ENCODE assay signal across 10 cellular contexts in genomic region chr22:41023299-41023623, GRCh38.
DNase-seq lines count a peak whose midpoint lies in the region; ATAC-seq and TF ChIP-seq lines count a peak whose summit lies in the region.
"Had no signal": no experiment of that assay in that cellular context is flagged by ENCODE, and none has a peak within 500 bp of the region (broad histone marks: within the 10 kb centered on the region; RNA-seq: fewer than 3 reads in every experiment).

No MANE protein-coding gene starts in this region.

- DNase-seq in G401 (ENCODE audit: low spot score) = peak; percentile 7
- peak; percentile 44 to 73 for DNase-seq in NCI-H524 (lab: John Stamatoyannopoulos, UW)
- peak; percentile 57 for DNase-seq in endodermal cell
- DNase-seq in progenitor cell of endocrine pancreas (ENCODE audit: low spot score, unreplicated experiment) = no peak
- DNase-seq in SIG-M5 (lab: John Stamatoyannopoulos, UW) = no peak
- DNase-seq in NCI-H146 (lab: John Stamatoyannopoulos, UW) = no peak
- DNase-seq in NCI-H748 (lab: John Stamatoyannopoulos, UW; ENCODE audit: unreplicated experiment) = no peak
- DNase-seq: activated naive CD8-positive, alpha-beta T cell treated with anti-CD3 and anti-CD28 coated beads, Interleukin-2, amount 10 ng/mL, durations not matched to agents 7 days and 5 days; NCI-H1694 treated with DMSO at 0.1 percent for 48 hours had no signal

- H3K27ac Mint-ChIP-seq in endodermal cell (peak overlapping the region; percentile 54), progenitor cell of endocrine pancreas (peak overlapping the region; percentile 99)
- H3K27ac Mint-ChIP-seq: activated naive CD8-positive, alpha-beta T cell treated with anti-CD3 and anti-CD28 coated beads, Interleukin-2, amount 10 ng/mL, durations not matched to agents 7 days and 5 days had no signal

- H3K36me3 ChIP-seq in endodermal cell (ENCODE audit: control insufficient read depth, insufficient read depth, low read length) = no peaks in the 10 kb centered on the region

- H3K4me1 Mint-ChIP-seq in endodermal cell = peaks cover 13% of the 10 kb centered on the region
- H3K4me1 Mint-ChIP-seq in progenitor cell of endocrine pancreas (ENCODE audit: low read depth) = peaks cover 10% of the 10 kb centered on the region

- H3K36me3 Mint-ChIP-seq in endodermal cell (ENCODE audit: low read depth) (peaks cover 1% of the 10 kb centered on the region), progenitor cell of endocrine pancreas (ENCODE audit: insufficient read depth) (no peaks in the 10 kb centered on the region)

- in situ Hi-C loops in G401 (cut with HindIII; ENCODE audit: low sequenced_read_pairs) = no loop called here

- no peak overlapping the region for H3K27ac ChIP-seq in endodermal cell (ENCODE audit: low read depth, low read length)

- TF ChIP-seq CTCF in endodermal cell (conservative IDR thresholded peaks at IDR 0.05) (no peak), progenitor cell of endocrine pancreas (IDR thresholded peaks at IDR 0.05; ENCODE audit: unreplicated experiment) (no peak)

- H3K27me3 Mint-ChIP-seq in endodermal cell (ENCODE audit: insufficient read depth) (no peaks in the 10 kb centered on the region), progenitor cell of endocrine pancreas (peaks cover 3% of the 10 kb centered on the region)

- WGBS in endodermal cell (ENCODE audit: insufficient coverage in 1 of 2, insufficient read length in 1 of 2), 2 experiments = 51 to 71% methylated on average over 4 to 5 of the region's 5 CpGs

- H3K9me3 Mint-ChIP-seq in endodermal cell (no peaks in the 10 kb centered on the region), progenitor cell of endocrine pancreas (ENCODE audit: low read depth) (no peaks in the 10 kb centered on the region)
- H3K9me3 Mint-ChIP-seq: activated naive CD8-positive, alpha-beta T cell treated with anti-CD3 and anti-CD28 coated beads, Interleukin-2, amount 10 ng/mL, durations not matched to agents 7 days and 5 days had no signal

- no peaks in the 10 kb centered on the region for H3K9me3 ChIP-seq in endodermal cell (ENCODE audit: control insufficient read depth, low read length)

- ATAC-seq in HG03095 (IDR thresholded peaks at IDR 0.05; ENCODE audit: unreplicated experiment) = no peak

- H3K27me3 ChIP-seq in endodermal cell (ENCODE audit: control insufficient read depth, insufficient read depth, low read length, poor library complexity, severe bottlenecking) = no peaks in the 10 kb centered on the region

- H3K9ac ChIP-seq in endodermal cell (ENCODE audit: extremely low read depth, low read length, poor library complexity, severe bottlenecking) = peak overlapping the region; percentile 91

- H3K4me3 ChIP-seq in endodermal cell (ENCODE audit: low read length) = peak overlapping the region; percentile 87

- peaks cover 6% of the 10 kb centered on the region for H3K4me1 ChIP-seq in endodermal cell (ENCODE audit: control insufficient read depth, insufficient read depth, low read length)

- H3K4me3 Mint-ChIP-seq in endodermal cell = peak overlapping the region; percentile 82
- peak overlapping the region; percentile 75 for H3K4me3 Mint-ChIP-seq in progenitor cell of endocrine pancreas (ENCODE audit: low read depth)

Comparison
In these comparisons a context has a peak if more than half of its experiments do, and no peak if none do; other contexts are left out.
1. DNase-seq: peak in G401 (single experiment), NCI-H524 (2 of 2) and endodermal cell (single experiment); none in progenitor cell of endocrine pancreas (single experiment), SIG-M5 (single experiment), NCI-H146 (single experiment) and NCI-H748 (single experiment).